12 cellular contexts compared by ENCODE assay signal in genomic region chr10:103667390-103667789, GRCh38.
DNase-seq lines count a peak whose midpoint lies in the region; ATAC-seq and TF ChIP-seq lines count a peak whose summit lies in the region.
"Had no signal": no experiment of that assay in that cellular context is flagged by ENCODE, and none has a peak within 500 bp of the region (broad histone marks: within the 10 kb centered on the region; RNA-seq: fewer than 3 reads in every experiment).

No MANE protein-coding gene starts in this region.

- H3K36me3 ChIP-seq in mesenchymal stem cell (ENCODE audit: control insufficient read depth in 1 of 2, insufficient read depth in 2 of 2, low read depth in 1 of 2, low read length in 2 of 2) (peaks cover 5 to 18% of the 10 kb centered on the region in 2 experiments), stomach (no peaks in the 10 kb centered on the region)
- H3K36me3 ChIP-seq: prostate gland had no signal

- H3K9ac ChIP-seq in mesenchymal stem cell (ENCODE audit: low read length) = peak overlapping the region; percentile 59

- 78% methylated on average over 8 of the region's 8 CpGs for WGBS in mesenchymal stem cell
- 51 to 64% (median 58%) methylated on average over 7 to 8 of the region's 8 CpGs for WGBS in stomach, 5 donors

- no peak overlapping the region for H3K14ac ChIP-seq in mesenchymal stem cell (ENCODE audit: low read length in 2 of 2)

- no peak for TF ChIP-seq POLR2A in stomach (IDR thresholded peaks at IDR 0.05)

- no peak overlapping the region for H2BK12ac ChIP-seq in mesenchymal stem cell (ENCODE audit: low read length in 2 of 2)

- intact Hi-C loops in stomach (cut with DNase I; ENCODE audit: low total_unique reads) = no loop called here

- H3K18ac ChIP-seq in mesenchymal stem cell (ENCODE audit: low read depth in 1 of 2, low read length in 2 of 2) = peak overlapping the region in 1 of 2 experiments; percentile 9

- H3K27ac ChIP-seq in mesenchymal stem cell (ENCODE audit: low read length, poor library complexity, severe bottlenecking) = no peak overlapping the region
- H3K27ac ChIP-seq in stomach = peak overlapping the region in 3 of 5 donors; percentile 25 to 69 (median 69)
- H3K27ac ChIP-seq: prostate gland had no signal

- no peak overlapping the region for H2BK5ac ChIP-seq in mesenchymal stem cell (ENCODE audit: low read depth, low read length, poor library complexity, severe bottlenecking)

- DNase-seq in HFF-Myc (ENCODE audit: extremely low read depth, low read depth) (no peak), amniotic epithelial cell (ENCODE audit: low read depth) (peak; percentile 26), mesenchymal stem cell (peak; percentile 48), stomach (no peak), H4 (ENCODE audit: low spot score) (no peak), DMS114 treated with DMSO at 0.1 percent for 48 hours (lab: John Stamatoyannopoulos, UW; ENCODE audit: unreplicated experiment) (no peak), NCI-H2196 (lab: John Stamatoyannopoulos, UW; ENCODE audit: unreplicated experiment) (no peak)
- DNase-seq: aorta, NCI-H1694, T-helper 17 cell had no signal

- TF ChIP-seq CTCF in HFF-Myc (IDR thresholded peaks at IDR 0.05; ENCODE audit: low read depth, low read length, missing control alignments) (no peak), stomach (IDR thresholded peaks at IDR 0.05) (no peak)

- peak overlapping the region in 1 of 2 experiments; percentile 13 for H3K4ac ChIP-seq in mesenchymal stem cell (ENCODE audit: low read depth in 1 of 2, low read length in 2 of 2)

- no peak for ATAC-seq in HG02759 (IDR thresholded peaks at IDR 0.05; ENCODE audit: unreplicated experiment)
- ATAC-seq: T-helper 17 cell had no signal

- peaks cover 4% of the 10 kb centered on the region for H3K79me1 ChIP-seq in mesenchymal stem cell (replicated peaks; ENCODE audit: low read length, poor library complexity, severe bottlenecking)

- peaks cover 20% of the 10 kb centered on the region for H3K4me1 ChIP-seq in mesenchymal stem cell (ENCODE audit: control insufficient read depth, insufficient read depth, low read depth, low read length)
- H3K4me1 ChIP-seq in stomach = peaks cover 25 to 59% (median 51%) of the 10 kb centered on the region in 4 donors

- no peak overlapping the region for H4K8ac ChIP-seq in mesenchymal stem cell (ENCODE audit: low read length)

- H2AFZ ChIP-seq in mesenchymal stem cell (ENCODE audit: low read depth, low read length) = no peak overlapping the region

- H4K91ac ChIP-seq in mesenchymal stem cell (ENCODE audit: low read length) = peak overlapping the region; percentile 20

- H2BK15ac ChIP-seq in mesenchymal stem cell (ENCODE audit: low read depth, poor library complexity, severe bottlenecking) = peak overlapping the region; percentile 50

- H3K4me3 ChIP-seq in HFF-Myc (replicated peaks; ENCODE audit: low read depth, low read length) (peak overlapping the region; percentile 47), mesenchymal stem cell (ENCODE audit: insufficient read depth in 1 of 2, low read depth in 1 of 2, low read length in 2 of 2) (no peak overlapping the region), stomach (no peak overlapping the region)
- H3K4me3 ChIP-seq: prostate gland had no signal

- no peaks in the 10 kb centered on the region for H3K27me3 ChIP-seq in mesenchymal stem cell (ENCODE audit: control insufficient read depth in 1 of 2, insufficient read depth in 1 of 2, low read length in 2 of 2)
- no peaks in the 10 kb centered on the region for H3K27me3 ChIP-seq in stomach

- no peak overlapping the region for H3K4me2 ChIP-seq in mesenchymal stem cell (ENCODE audit: low read length, poor library complexity, severe bottlenecking)

- no peaks in the 10 kb centered on the region for H3K9me3 ChIP-seq in mesenchymal stem cell (ENCODE audit: control insufficient read depth, low read length)
- H3K9me3 ChIP-seq in stomach = no peaks in the 10 kb centered on the region
- H3K9me3 ChIP-seq: prostate gland had no signal

- no peak overlapping the region for H2BK120ac ChIP-seq in mesenchymal stem cell (ENCODE audit: low read depth, low read length)

- H2AK5ac ChIP-seq in mesenchymal stem cell (ENCODE audit: low read length, severe bottlenecking) = no peak overlapping the region

- no peak for TF ChIP-seq EP300 in stomach (IDR thresholded peaks at IDR 0.05)

- peak overlapping the region in 1 of 2 experiments; percentile 5 for H3K23ac ChIP-seq in mesenchymal stem cell (ENCODE audit: low read length in 2 of 2)

Comparison
In these comparisons a context has a peak if more than half of its experiments do, and no peak if none do; other contexts are left out.
1. DNase-seq: peak in amniotic epithelial cell (single experiment) and mesenchymal stem cell (single experiment); none in HFF-Myc (single experiment), stomach (single experiment), H4 (single experiment), DMS114 treated with DMSO at 0.1 percent for 48 hours (single experiment) and NCI-H2196 (single experiment).